In genomic region chr13:95660981-95661581, GRCh38 we compare ENCODE assay signal across 1 cellular context.
A peak's percentile ranks its signal among the peaks of the same experiment; 100 is the strongest.
TF ChIP-seq lines count a peak whose summit lies in the region.

No MANE protein-coding gene starts in this region.

TF ChIP-seq in GM12878, 131 proteins besides CTCF, POLR2A, EP300 and RAD21 (continued from another document):
- TF ChIP-seq POU2F2 (IDR thresholded peaks at IDR 0.05; ENCODE audit: borderline replicate concordance, low read depth, low read length), result peak; percentile 50; the same call in 1 of the 3 replicates
- TF ChIP-seq, protein P1, sequence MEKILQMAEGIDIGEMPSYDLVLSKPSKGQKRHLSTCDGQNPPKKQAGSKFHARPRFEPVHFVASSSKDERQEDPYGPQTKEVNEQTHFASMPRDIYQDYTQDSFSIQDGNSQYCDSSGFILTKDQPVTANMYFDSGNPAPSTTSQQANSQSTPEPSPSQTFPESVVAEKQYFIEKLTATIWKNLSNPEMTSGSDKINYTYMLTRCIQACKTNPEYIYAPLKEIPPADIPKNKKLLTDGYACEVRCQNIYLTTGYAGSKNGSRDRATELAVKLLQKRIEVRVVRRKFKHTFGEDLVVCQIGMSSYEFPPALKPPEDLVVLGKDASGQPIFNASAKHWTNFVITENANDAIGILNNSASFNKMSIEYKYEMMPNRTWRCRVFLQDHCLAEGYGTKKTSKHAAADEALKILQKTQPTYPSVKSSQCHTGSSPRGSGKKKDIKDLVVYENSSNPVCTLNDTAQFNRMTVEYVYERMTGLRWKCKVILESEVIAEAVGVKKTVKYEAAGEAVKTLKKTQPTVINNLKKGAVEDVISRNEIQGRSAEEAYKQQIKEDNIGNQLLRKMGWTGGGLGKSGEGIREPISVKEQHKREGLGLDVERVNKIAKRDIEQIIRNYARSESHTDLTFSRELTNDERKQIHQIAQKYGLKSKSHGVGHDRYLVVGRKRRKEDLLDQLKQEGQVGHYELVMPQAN (conservative IDR thresholded peaks at IDR 0.05), result no peak
- TF ChIP-seq RELA (IDR thresholded peaks at IDR 0.05; ENCODE audit: borderline replicate concordance, partially characterized antibody), result no peak
- peak; percentile 57; the same call in 1 of the 2 replicates for TF ChIP-seq SMC3 (IDR thresholded peaks at IDR 0.05; ENCODE audit: borderline replicate concordance, low read length)
- no peak for TF ChIP-seq CEBPZ (IDR thresholded peaks at IDR 0.05; ENCODE audit: low read depth, low read length)
- no peak for TF ChIP-seq CREM (IDR thresholded peaks at IDR 0.05; ENCODE audit: low read depth)
